Comparison of ENCODE assay signal across 18 cellular contexts in genomic region chr4:86565641-86566040, GRCh38.
"Had no signal": no experiment of that assay in that cellular context is flagged by ENCODE, and none has a peak within 500 bp of the region (broad histone marks: within the 10 kb centered on the region; RNA-seq: fewer than 3 reads in every experiment).

No MANE protein-coding gene starts in this region.

- H3K9me3 ChIP-seq: breast epithelium, sigmoid colon, testis had no signal

- H3K4me1 ChIP-seq: breast epithelium, sigmoid colon had no signal

- H3K27ac ChIP-seq: breast epithelium, sigmoid colon, testis, VCaP had no signal

- H3K27me3 ChIP-seq: breast epithelium, sigmoid colon, testis had no signal

- H3K4me3 ChIP-seq: breast epithelium, sigmoid colon, testis had no signal

- H3K36me3 ChIP-seq: breast epithelium, sigmoid colon had no signal

- ATAC-seq: left ventricle myocardium superior; stimulated activated memory B cell treated with anti-CD40 and anti-IgM and Interleukin-4, amounts not matched to agents 10 μg/mL and 1 μg/mL and 100 μg/mL, for 72 hours had no signal

- DNase-seq: activated CD4-positive, CD25-positive, alpha-beta regulatory T cell treated with anti-CD3 and anti-CD28 coated beads, Interleukin-2, amount 50 U/mL, for 72 hours; activated CD8-positive, alpha-beta memory T cell treated with anti-CD3 and anti-CD28 coated beads for 24 hours; activated CD8-positive, alpha-beta memory T cell treated with anti-CD3 and anti-CD28 coated beads, Interleukin-2, amount 50 U/mL, for 48 hours; activated effector memory CD4-positive, alpha-beta T cell treated with anti-CD3 and anti-CD28 coated beads, Interleukin-2, amount 50 U/mL, for 16 hours; activated T-cell treated with anti-CD3 and anti-CD28 coated beads, Interleukin-2, amount 50 U/mL, for 48 hours; cerebellar nuclear complex; cortex of kidney; effector CD4-positive, alpha-beta T cell; immature natural killer cell; left ventricle myocardium superior; occipital lobe; sigmoid colon; stimulated activated CD4-positive, alpha-beta T cell treated with anti-CD3 and anti-CD28 coated beads, Interleukin-4, amount 100 ng/mL, for 4 hours; T-helper 9 cell; testis had no signal
